Comparison of ENCODE assay signal across 1 cellular context in the genomic region with DNA sequence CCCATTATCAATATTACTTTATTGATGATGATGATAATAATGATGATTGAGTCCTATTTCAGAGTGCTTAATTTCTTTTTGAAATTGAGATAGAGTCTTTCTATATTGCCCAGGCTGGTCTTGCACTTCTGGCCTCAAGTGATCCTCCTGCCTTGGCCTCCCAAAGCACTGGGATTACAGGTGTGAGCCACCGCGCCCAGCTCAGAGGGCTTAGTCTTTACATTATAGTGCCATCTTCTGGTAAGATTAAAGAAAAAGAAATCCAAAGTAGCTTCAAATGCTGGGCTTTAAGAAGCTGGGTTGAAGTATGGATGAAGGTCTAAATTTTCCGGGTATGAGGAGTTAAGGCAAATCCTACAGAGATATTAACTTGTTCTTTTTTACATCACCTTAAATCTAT.
TF ChIP-seq lines count a peak whose summit lies in the region.

No MANE protein-coding gene starts in this region.

TF ChIP-seq in HCT116, 20 proteins besides CTCF, POLR2A, EP300 and RAD21 (continued from another document):
- TF ChIP-seq, protein P1, sequence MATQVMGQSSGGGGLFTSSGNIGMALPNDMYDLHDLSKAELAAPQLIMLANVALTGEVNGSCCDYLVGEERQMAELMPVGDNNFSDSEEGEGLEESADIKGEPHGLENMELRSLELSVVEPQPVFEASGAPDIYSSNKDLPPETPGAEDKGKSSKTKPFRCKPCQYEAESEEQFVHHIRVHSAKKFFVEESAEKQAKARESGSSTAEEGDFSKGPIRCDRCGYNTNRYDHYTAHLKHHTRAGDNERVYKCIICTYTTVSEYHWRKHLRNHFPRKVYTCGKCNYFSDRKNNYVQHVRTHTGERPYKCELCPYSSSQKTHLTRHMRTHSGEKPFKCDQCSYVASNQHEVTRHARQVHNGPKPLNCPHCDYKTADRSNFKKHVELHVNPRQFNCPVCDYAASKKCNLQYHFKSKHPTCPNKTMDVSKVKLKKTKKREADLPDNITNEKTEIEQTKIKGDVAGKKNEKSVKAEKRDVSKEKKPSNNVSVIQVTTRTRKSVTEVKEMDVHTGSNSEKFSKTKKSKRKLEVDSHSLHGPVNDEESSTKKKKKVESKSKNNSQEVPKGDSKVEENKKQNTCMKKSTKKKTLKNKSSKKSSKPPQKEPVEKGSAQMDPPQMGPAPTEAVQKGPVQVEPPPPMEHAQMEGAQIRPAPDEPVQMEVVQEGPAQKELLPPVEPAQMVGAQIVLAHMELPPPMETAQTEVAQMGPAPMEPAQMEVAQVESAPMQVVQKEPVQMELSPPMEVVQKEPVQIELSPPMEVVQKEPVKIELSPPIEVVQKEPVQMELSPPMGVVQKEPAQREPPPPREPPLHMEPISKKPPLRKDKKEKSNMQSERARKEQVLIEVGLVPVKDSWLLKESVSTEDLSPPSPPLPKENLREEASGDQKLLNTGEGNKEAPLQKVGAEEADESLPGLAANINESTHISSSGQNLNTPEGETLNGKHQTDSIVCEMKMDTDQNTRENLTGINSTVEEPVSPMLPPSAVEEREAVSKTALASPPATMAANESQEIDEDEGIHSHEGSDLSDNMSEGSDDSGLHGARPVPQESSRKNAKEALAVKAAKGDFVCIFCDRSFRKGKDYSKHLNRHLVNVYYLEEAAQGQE (IDR thresholded peaks at IDR 0.05; ENCODE audit: low read depth), result no peak
- TF ChIP-seq ATF3 (IDR thresholded peaks at IDR 0.05), result no peak
